Comparison of ENCODE assay signal across 20 cellular contexts in genomic region chr9:130493476-130493875, GRCh38. TPM values are rescaled to one million over a fixed set of nuclear protein-coding genes. Genes with fewer than 3 reads are reported as not detected.
DNase-seq lines count a peak whose midpoint lies in the region; ATAC-seq and TF ChIP-seq lines count a peak whose summit lies in the region.
"Had no signal": no experiment of that assay in that cellular context is flagged by ENCODE, and none has a peak within 500 bp of the region (broad histone marks: within the 10 kb centered on the region; RNA-seq: fewer than 3 reads in every experiment).

No MANE protein-coding gene starts in this region.

- POLR2A ChIA-PET in PC-3 (lab: Charles Lee; ENCODE audit: unreplicated experiment): no interaction called here

- CTCF ChIA-PET in PC-3 (lab: Charles Lee): no interaction called here

- peaks cover 56% of the 10 kb centered on the region for H3K36me3 Mint-ChIP-seq in GM23338 (ENCODE audit: low read depth)
- H3K36me3 Mint-ChIP-seq in chondrocyte (ENCODE audit: low read depth): peaks cover 25% of the 10 kb centered on the region
- H3K36me3 Mint-ChIP-seq: CD4-positive, alpha-beta memory T cell had no signal

- peaks cover 4% of the 10 kb centered on the region for H3K36me3 ChIP-seq in GM23338 (ENCODE audit: insufficient read depth)
- H3K36me3 ChIP-seq in right lobe of liver: peaks cover 0 to 85% (median 24%) of the 10 kb centered on the region in 4 donors
- no peaks in the 10 kb centered on the region for H3K36me3 ChIP-seq in PC-3 (ENCODE audit: low read depth, low read length)

- TF ChIP-seq CTCF in GM23338 (conservative IDR thresholded peaks at IDR 0.05; ENCODE audit: low read depth in 2 of 2) (no peak), chondrocyte (IDR thresholded peaks at IDR 0.05) (no peak), right lobe of liver (IDR thresholded peaks at IDR 0.05) (no peak), PC-3 (conservative IDR thresholded peaks at IDR 0.05; ENCODE audit: low read depth, low read length) (no peak)

- H3F3A ChIP-seq in GM23338 (replicated peaks; ENCODE audit: low read depth): no peaks in the 10 kb centered on the region
- no peaks in the 10 kb centered on the region for H3F3A ChIP-seq in PC-3 (ENCODE audit: low read length, unreplicated experiment)

- H3K4me1 Mint-ChIP-seq in GM23338 (no peaks in the 10 kb centered on the region), chondrocyte (ENCODE audit: low read depth) (no peaks in the 10 kb centered on the region)
- H3K4me1 Mint-ChIP-seq: CD4-positive, alpha-beta memory T cell had no signal

- peaks cover 6% of the 10 kb centered on the region; the same call in 1 of the 3 replicates for H3K9me3 Mint-ChIP-seq in GM23338
- H3K9me3 Mint-ChIP-seq in chondrocyte (ENCODE audit: low read depth): peaks cover 8% of the 10 kb centered on the region

- no CpG with 5 or more reads among the region's 9 CpGs for WGBS in right lobe of liver (ENCODE audit: insufficient coverage, low coverage, low lambda C conversion rate, missing lambda C conversion rate)

- no TSS peak for BruUV-seq in PC-3 (replicated peaks; lab: Mats Ljungman, UMichigan)

- H2AFZ ChIP-seq in GM23338: no peak overlapping the region
- H2AFZ ChIP-seq in PC-3 (ENCODE audit: low read length): no peak overlapping the region

- intact Hi-C loops in right lobe of liver (cut with DNase I): no loop called here
- intact Hi-C loops in PC-3 (cut with micrococcal nuclease): no loop called here

- no peak overlapping the region for H3K9ac ChIP-seq in PC-3 (ENCODE audit: low read length)

- H3K9me2 ChIP-seq in GM23338 (ENCODE audit: insufficient read depth) (no peaks in the 10 kb centered on the region), PC-3 (replicated peaks; ENCODE audit: low read length) (no peaks in the 10 kb centered on the region)

- no peak for TF ChIP-seq POLR2A in right lobe of liver (IDR thresholded peaks at IDR 0.05)

- H3K79me2 ChIP-seq in GM23338 (replicated peaks; ENCODE audit: insufficient read depth): no peaks in the 10 kb centered on the region
- H3K79me2 ChIP-seq in PC-3 (ENCODE audit: low read length): no peaks in the 10 kb centered on the region

- H3K27ac ChIP-seq in GM23338 (ENCODE audit: low read depth) (no peak overlapping the region), right lobe of liver (no peak overlapping the region), PC-3 (ENCODE audit: low read length) (no peak overlapping the region)

- H3K4me2 ChIP-seq in GM23338: no peak overlapping the region
- H3K4me2 ChIP-seq in PC-3 (ENCODE audit: low read length): no peak overlapping the region

- H3K4me3 Mint-ChIP-seq in GM23338: no peak overlapping the region
- H3K4me3 Mint-ChIP-seq in chondrocyte (ENCODE audit: unreplicated experiment): no peak overlapping the region
- H3K4me3 Mint-ChIP-seq: CD4-positive, alpha-beta memory T cell; HFFc6 had no signal

- no peak for DNase-seq in GM23338 (ENCODE audit: low spot score)
- DNase-seq in NCI-H2171 (lab: John Stamatoyannopoulos, UW): peak; percentile 54
- no peak for DNase-seq in chondrocyte (ENCODE audit: low spot score)
- DNase-seq in right lobe of liver: peak; percentile 13 to 56 (median 48)
- no peak for DNase-seq in HK-2 (ENCODE audit: unreplicated experiment)
- no peak for DNase-seq in HuH-7 (ENCODE audit: low spot score)
- DNase-seq in activated T-cell treated with anti-CD3 and anti-CD28 coated beads, Interleukin-2, amount 50 U/mL, for 48 hours: no peak
- no peak for DNase-seq in PC-3
- DNase-seq: C1 segment of cervical spinal cord; Caco-2; CD4-positive, alpha-beta memory T cell; DMS 273 treated with DMSO at 0.1 percent for 48 hours; DMS79; EL; GDM1; GOT3; HFFc6 had no signal

- peaks cover 8% of the 10 kb centered on the region for H3K27me3 Mint-ChIP-seq in GM23338 (ENCODE audit: insufficient read depth, low read depth, poor library complexity)
- H3K27me3 Mint-ChIP-seq in chondrocyte (ENCODE audit: low read depth): no peaks in the 10 kb centered on the region

- ATAC-seq in GM23338: peak; percentile 28
- ATAC-seq in right lobe of liver: no peak
- no peak for ATAC-seq in PC-3
- ATAC-seq: GM12878 had no signal

- H3K9me3 ChIP-seq in right lobe of liver (no peaks in the 10 kb centered on the region), PC-3 (ENCODE audit: low read length) (no peaks in the 10 kb centered on the region)

- H3K4me1 ChIP-seq in GM23338 (ENCODE audit: insufficient read depth): no peaks in the 10 kb centered on the region
- H3K4me1 ChIP-seq in right lobe of liver: peaks cover 0 to 31% (median 8%) of the 10 kb centered on the region in 4 donors
- H3K4me1 ChIP-seq in PC-3 (ENCODE audit: insufficient read depth, low read length): no peaks in the 10 kb centered on the region
- H3K4me1 ChIP-seq: Caco-2, HAP-1 had no signal

- H3K27ac Mint-ChIP-seq in GM23338 (no peak overlapping the region), chondrocyte (ENCODE audit: unreplicated experiment) (peak overlapping the region; percentile 12)
- H3K27ac Mint-ChIP-seq: CD4-positive, alpha-beta memory T cell; HFFc6 had no signal

- H3K27me3 ChIP-seq in GM23338 (ENCODE audit: insufficient read depth) (no peaks in the 10 kb centered on the region), right lobe of liver (no peaks in the 10 kb centered on the region), PC-3 (ENCODE audit: low read length) (no peaks in the 10 kb centered on the region)

- H3K4me3 ChIP-seq in GM23338 (no peak overlapping the region), right lobe of liver (no peak overlapping the region), PC-3 (ENCODE audit: low read length) (no peak overlapping the region)
- H3K4me3 ChIP-seq: GM12878, HAP-1 had no signal

- H4K20me1 ChIP-seq in GM23338 (replicated peaks; ENCODE audit: insufficient read depth) (no peaks in the 10 kb centered on the region), PC-3 (ENCODE audit: low read length) (no peaks in the 10 kb centered on the region)

TF ChIP-seq in GM23338, 12 proteins besides CTCF, POLR2A, EP300 and RAD21:
- no peak for TF ChIP-seq CREB1 (CRISPR knock-in tag; IDR thresholded peaks at IDR 0.05; ENCODE audit: low read depth)
- no peak for TF ChIP-seq EZH2phosphoT487 (IDR thresholded peaks at IDR 0.05; ENCODE audit: unreplicated experiment)
- no peak for TF ChIP-seq EZH2 (IDR thresholded peaks at IDR 0.05; ENCODE audit: low read depth, unreplicated experiment)

RNA-seq across cellular contexts. Expression of gene ASS1, which starts 48.7 kb away (rescaled TPM):
- total RNA-seq in GM23338 (2014; rRNA removed; shearing (Covaris generic)): 98.1 and 103 TPM in 2 replicates
- polyA plus RNA-seq in GM23338 (2016; fragmentation: Nextera tagmentation; extraction: Ambion mirVana): 65.8 and 72.5 TPM in 2 replicates
- total RNA-seq in chondrocyte (193 to 202 TPM (median 194 TPM) in 3 replicates), right lobe of liver (1,000 to 10,000 TPM in 3 of 6 experiments, 100 to 1,000 TPM in 3; 437 to 1,278 (median 1,014) TPM), PC-3 (2014; rRNA removed) (74.1 and 83.0 TPM in 2 replicates)
- total RNA-seq: A172; CD4-positive, alpha-beta memory T cell had no signal
- polyA plus RNA-seq: CD4-positive, alpha-beta memory T cell had no signal

Comparison
In these comparisons a context has a peak if more than half of its experiments do, and no peak if none do; other contexts are left out.
1. DNase-seq: peak in NCI-H2171 (single experiment) and right lobe of liver (3 of 3); none in GM23338 (single experiment), chondrocyte (single experiment), HK-2 (single experiment), HuH-7 (single experiment), activated T-cell treated with anti-CD3 and anti-CD28 coated beads, Interleukin-2, amount 50 U/mL, for 48 hours (0 of 2) and PC-3 (single experiment).